In the genomic region with DNA sequence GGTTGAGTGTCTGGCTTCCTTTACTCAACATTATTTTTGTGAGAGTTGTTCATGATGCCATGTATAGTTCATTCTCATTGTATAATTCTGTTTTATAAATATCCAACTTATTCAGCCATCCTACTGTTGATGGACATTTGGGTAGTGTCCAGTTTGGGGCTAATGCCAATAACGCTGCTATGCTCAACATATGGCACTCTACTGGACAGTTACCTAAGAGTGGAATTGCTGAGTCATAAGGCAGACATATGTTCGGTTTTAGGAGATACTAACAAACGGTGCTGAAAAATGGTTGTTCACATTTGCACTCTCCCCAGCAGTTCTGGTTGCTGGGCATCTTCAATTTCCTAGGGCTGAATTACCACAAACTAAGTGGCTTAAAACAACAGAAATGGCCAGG, we compare ENCODE assay signal across 23 cellular contexts. TPM values are rescaled to one million over a fixed set of nuclear protein-coding genes. Genes with fewer than 3 reads are reported as not detected.
DNase-seq lines count a peak whose midpoint lies in the region; TF ChIP-seq lines count a peak whose summit lies in the region.
"Had no signal": no experiment of that assay in that cellular context is flagged by ENCODE, and none has a peak within 500 bp of the region (broad histone marks: within the 10 kb centered on the region; RNA-seq: fewer than 3 reads in every experiment).

No MANE protein-coding gene starts in this region.

- DNase-seq in NCI-H446 treated with DMSO at 0.1 percent for 48 hours (lab: John Stamatoyannopoulos, UW) (peak; percentile 12), NCI-H446 (lab: John Stamatoyannopoulos, UW) (no peak), adipocyte (ENCODE audit: low read depth) (peak; percentile 51), fibroblast of lung (ENCODE audit: low read depth in 2 of 2) (peak; percentile 15 to 61), NCI-H524 (lab: John Stamatoyannopoulos, UW) (no peak), NCI-H2029 (lab: John Stamatoyannopoulos, UW) (no peak), MM.1S (no peak), NCI-H748 treated with DMSO at 0.1 percent for 48 hours (lab: John Stamatoyannopoulos, UW) (no peak)
- DNase-seq: activated CD4-positive, alpha-beta T cell treated with anti-CD3 and anti-CD28 coated beads, Interleukin-2, amount 50 U/mL, for 4 hours; activated gamma-delta T cell treated with Interleukin-2 at 50 U/mL for 16 hours; amygdala; BE2C; effector memory CD4-positive, alpha-beta T cell; immature natural killer cell; NCI-H1436 treated with DMSO at 0.1 percent for 48 hours; NK-92 treated with Interleukin-12 subunit alpha and Interleukin-12 subunit beta, amount 100 ng/mL, for 24 hours; stimulated activated CD4-positive, alpha-beta T cell treated with anti-CD3 and anti-CD28 coated beads, Interleukin-4, amount 100 ng/mL, for 24 hours; T-helper 2 cell; transverse colon had no signal

- H3K9ac ChIP-seq in adipocyte (ENCODE audit: low read length) (no peak overlapping the region), fibroblast of lung (ENCODE audit: insufficient read depth, low read length) (no peak overlapping the region), MM.1S (ENCODE audit: low read length) (no peak overlapping the region)

- H3K4me1 ChIP-seq in adipocyte (ENCODE audit: control insufficient read depth, insufficient read depth, low read length) = no peaks in the 10 kb centered on the region
- no peaks in the 10 kb centered on the region for H3K4me1 ChIP-seq in fibroblast of lung (ENCODE audit: control insufficient read depth, extremely low read depth, insufficient read depth, low read length)
- no peaks in the 10 kb centered on the region for H3K4me1 ChIP-seq in MM.1S (ENCODE audit: low read length)
- H3K4me1 ChIP-seq: BE2C, esophagus muscularis mucosa, SJSA1, transverse colon had no signal

- H3K4me3 ChIP-seq in adipocyte (ENCODE audit: low read length) = no peak overlapping the region
- H3K4me3 ChIP-seq in fibroblast of lung (replicated peaks in 1 of 4; ENCODE audit: control extremely low read depth in 1 of 4, insufficient read depth in 1 of 4, low read depth in 3 of 4, low read length in 4 of 4) = no peak overlapping the region
- H3K4me3 ChIP-seq in MM.1S (ENCODE audit: low read length) = no peak overlapping the region
- H3K4me3 ChIP-seq: esophagus muscularis mucosa, SJSA1, smooth muscle cell, transverse colon had no signal

- H3K9me3 ChIP-seq in adipocyte (ENCODE audit: control insufficient read depth, low read length) = no peaks in the 10 kb centered on the region
- H3K9me3 ChIP-seq in fibroblast of lung (ENCODE audit: control insufficient read depth, insufficient read depth, low read depth, low read length) = no peaks in the 10 kb centered on the region
- H3K9me3 ChIP-seq in MM.1S (replicated peaks; ENCODE audit: insufficient read depth, low read length) = no peaks in the 10 kb centered on the region
- H3K9me3 ChIP-seq: BE2C, esophagus muscularis mucosa, SJSA1, transverse colon had no signal

- TF ChIP-seq CTCF in fibroblast of lung (conservative IDR thresholded peaks at IDR 0.05 in 1 of 2, IDR thresholded peaks at IDR 0.05 in 1 of 2; ENCODE audit: low read depth in 1 of 2, low read length in 2 of 2) (no peak), MM.1S (IDR thresholded peaks at IDR 0.05; ENCODE audit: low read length) (no peak)

- H3K4me2 ChIP-seq in fibroblast of lung (ENCODE audit: extremely low read depth, insufficient read depth, low read length) (no peak overlapping the region), MM.1S (ENCODE audit: low read depth, low read length) (no peak overlapping the region)
- H3K4me2 ChIP-seq: smooth muscle cell had no signal

- H3K27me3 ChIP-seq in adipocyte (replicated peaks; ENCODE audit: control insufficient read depth, insufficient read depth, low read length) (no peaks in the 10 kb centered on the region), fibroblast of lung (ENCODE audit: control insufficient read depth, insufficient read depth, low read length) (no peaks in the 10 kb centered on the region), MM.1S (replicated peaks; ENCODE audit: insufficient read depth, low read length) (no peaks in the 10 kb centered on the region)
- H3K27me3 ChIP-seq: BE2C, esophagus muscularis mucosa, SJSA1, transverse colon had no signal

- H3K79me2 ChIP-seq in fibroblast of lung (ENCODE audit: control insufficient read depth, insufficient read depth, low read length) (no peaks in the 10 kb centered on the region), MM.1S (ENCODE audit: low read length) (no peaks in the 10 kb centered on the region)

- H3F3A ChIP-seq in MM.1S (ENCODE audit: insufficient read depth, low read length) = no peaks in the 10 kb centered on the region

- no peaks in the 10 kb centered on the region for H3K9me2 ChIP-seq in MM.1S (replicated peaks; ENCODE audit: insufficient read depth, low read length)

- no peak overlapping the region for H2AFZ ChIP-seq in fibroblast of lung (ENCODE audit: low read length)
- no peak overlapping the region for H2AFZ ChIP-seq in MM.1S (ENCODE audit: low read length)

- H3K27ac ChIP-seq in fibroblast of lung (ENCODE audit: insufficient read depth, low read length) (no peak overlapping the region), MM.1S (ENCODE audit: low read length) (no peak overlapping the region)
- H3K27ac ChIP-seq: 22Rv1, esophagus muscularis mucosa, SJSA1, transverse colon had no signal

- H3K36me3 ChIP-seq in adipocyte (ENCODE audit: control insufficient read depth, insufficient read depth, low read length, severe bottlenecking) (no peaks in the 10 kb centered on the region), fibroblast of lung (ENCODE audit: control insufficient read depth, insufficient read depth, low read length) (no peaks in the 10 kb centered on the region), MM.1S (replicated peaks; ENCODE audit: insufficient read depth, low read length) (no peaks in the 10 kb centered on the region)
- H3K36me3 ChIP-seq: BE2C, SJSA1, transverse colon had no signal

- no peaks in the 10 kb centered on the region for H4K20me1 ChIP-seq in fibroblast of lung (ENCODE audit: control insufficient read depth, extremely low read depth, insufficient read depth, low read length)
- H4K20me1 ChIP-seq in MM.1S (ENCODE audit: insufficient read depth, low read length) = no peaks in the 10 kb centered on the region

RNA-seq across cellular contexts. Expression of gene P2RX4, which starts 28.7 kb away (rescaled TPM):
- 27.7 and 59.8 TPM in 2 replicates for total RNA-seq in fibroblast of lung
- 27.2 and 39.0 TPM in 2 replicates for polyA plus RNA-seq in fibroblast of lung
- polyA plus RNA-seq in fibroblast of lung (2012) = 26.1 and 35.8 TPM in 2 replicates
- 39.0 and 43.9 TPM in 2 replicates for polyA minus RNA-seq in fibroblast of lung (ENCODE audit: low replicate concordance)

RNA-seq across cellular contexts. Expression of gene P2RX7, which starts 48.5 kb away (rescaled TPM):
- total RNA-seq in fibroblast of lung = 16.7 and 17.2 TPM in 2 replicates
- 1.9 and 2.7 TPM in 2 replicates for polyA plus RNA-seq in fibroblast of lung
- 1.3 and 2.2 TPM in 2 replicates for polyA plus RNA-seq in fibroblast of lung (2012)
- 0.75 and 1.4 TPM in 2 replicates for polyA minus RNA-seq in fibroblast of lung (ENCODE audit: low replicate concordance)

Comparison
In these comparisons a context has a peak if more than half of its experiments do, and no peak if none do; other contexts are left out.
1. DNase-seq: peak in NCI-H446 treated with DMSO at 0.1 percent for 48 hours (single experiment), adipocyte (single experiment) and fibroblast of lung (2 of 2); none in NCI-H446 (0 of 2), NCI-H524 (0 of 2), NCI-H2029 (single experiment), MM.1S (single experiment) and NCI-H748 treated with DMSO at 0.1 percent for 48 hours (single experiment).